Comparison of ENCODE assay signal across 27 cellular contexts in the genomic region with DNA sequence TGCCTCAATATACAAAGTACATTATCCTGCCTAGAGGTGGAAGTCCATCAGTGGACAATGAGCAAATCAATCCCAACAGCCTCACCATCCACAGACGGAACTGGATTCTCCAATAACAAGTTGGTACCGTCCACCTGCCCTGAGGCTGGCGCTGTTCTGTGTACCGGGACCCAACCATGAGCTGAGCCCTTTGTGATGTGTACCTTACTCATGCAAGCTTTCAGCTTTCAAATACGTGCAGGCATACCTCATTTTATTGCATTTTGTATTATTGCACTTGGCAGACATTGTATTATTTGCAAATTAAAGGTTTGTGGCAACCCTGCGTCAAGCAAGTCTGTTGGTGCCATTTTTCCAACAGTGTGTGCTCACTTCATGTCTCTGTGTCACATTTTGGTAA.
"Had no signal": no experiment of that assay in that cellular context is flagged by ENCODE, and none has a peak within 500 bp of the region (broad histone marks: within the 10 kb centered on the region; RNA-seq: fewer than 3 reads in every experiment).

No MANE protein-coding gene starts in this region.

- DNase-seq: activated B cell treated with CpG ODN at 0.5 μM for 24 hours; activated CD4-positive, alpha-beta memory T cell treated with anti-CD3 and anti-CD28 coated beads, Interleukin-2, amount 10 ng/mL, durations not matched to agents 7 days and 5 days; activated CD4-positive, alpha-beta T cell treated with anti-CD3 and anti-CD28 coated beads for 1 hour; activated CD4-positive, alpha-beta T cell treated with anti-CD3 and anti-CD28 coated beads for 36 hours; activated CD4-positive, alpha-beta T cell treated with anti-CD3 and anti-CD28 coated beads for 48 hours; activated CD4-positive, alpha-beta T cell treated with anti-CD3 and anti-CD28 coated beads, Interleukin-2, amount 50 U/mL, for 48 hours; activated CD8-positive, alpha-beta memory T cell treated with anti-CD3 and anti-CD28 coated beads for 24 hours; activated CD8-positive, alpha-beta memory T cell treated with anti-CD3 and anti-CD28 coated beads, Interleukin-2, amount 10 ng/mL, durations not matched to agents 7 days and 5 days; activated CD8-positive, alpha-beta memory T cell treated with anti-CD3 and anti-CD28 coated beads, Interleukin-2, amount 50 U/mL, for 48 hours; activated CD8-positive, alpha-beta T cell treated with anti-CD3 and anti-CD28 coated beads, Interleukin-2, amount 10 ng/mL, durations not matched to agents 7 days and 5 days; activated effector memory CD4-positive, alpha-beta T cell treated with Interleukin-2 at 50 U/mL for 16 hours; activated gamma-delta T cell; activated naive CD4-positive, alpha-beta T cell treated with anti-CD3 and anti-CD28 coated beads, Interleukin-2, amount 10 ng/mL, durations not matched to agents 7 days and 5 days; activated naive CD4-positive, alpha-beta T cell treated with Interleukin-2 at 50 U/mL for 16 hours; activated naive CD8-positive, alpha-beta T cell treated with anti-CD3 and anti-CD28 coated beads, Interleukin-2, amount 10 ng/mL, durations not matched to agents 7 days and 5 days; activated naive CD8-positive, alpha-beta T cell treated with anti-CD3 and anti-CD28 coated beads, Interleukin-2, amount 50 U/mL, for 24 hours; activated T-cell treated with anti-CD3 and anti-CD28 coated beads, Interleukin-2, amount 50 U/mL, for 24 hours; activated T-cell treated with anti-CD3 and anti-CD28 coated beads, Interleukin-2, amount 50 U/mL, for 48 hours; amygdala; anterior cingulate cortex; caudate nucleus; SW 1271; T-helper 1 cell; T-helper 2 cell; T-helper 9 cell had no signal

- H3K27me3 ChIP-seq: ascending aorta, cardiac muscle cell had no signal

- H3K27ac ChIP-seq: ascending aorta, cardiac muscle cell had no signal

- H3K9me3 ChIP-seq: ascending aorta had no signal

- H3K4me3 ChIP-seq: ascending aorta, cardiac muscle cell had no signal

- H3K36me3 ChIP-seq: ascending aorta, cardiac muscle cell had no signal

- H3K4me1 ChIP-seq: ascending aorta had no signal

- ATAC-seq: activated CD4-positive, alpha-beta T cell treated with anti-CD3 and anti-CD28 coated beads for 36 hours; activated CD8-positive, alpha-beta memory T cell treated with anti-CD3 and anti-CD28 coated beads, Interleukin-2, amount 10 ng/mL, durations not matched to agents 7 days and 5 days; activated CD8-positive, alpha-beta T cell treated with anti-CD3 and anti-CD28 coated beads, Interleukin-2, amount 10 ng/mL, durations not matched to agents 7 days and 5 days; activated naive CD8-positive, alpha-beta T cell treated with anti-CD3 and anti-CD28 coated beads, Interleukin-2, amount 50 U/mL, for 24 hours had no signal
